24 cellular contexts compared by ENCODE assay signal in genomic region chr6:38282911-38283310, GRCh38.
DNase-seq lines count a peak whose midpoint lies in the region; ATAC-seq and TF ChIP-seq lines count a peak whose summit lies in the region.
"Had no signal": no experiment of that assay in that cellular context is flagged by ENCODE, and none has a peak within 500 bp of the region (broad histone marks: within the 10 kb centered on the region; RNA-seq: fewer than 3 reads in every experiment).

No MANE protein-coding gene starts in this region.

- H3K9me3 Mint-ChIP-seq in activated naive CD8-positive, alpha-beta T cell treated with anti-CD3 and anti-CD28 coated beads, Interleukin-2, amount 10 ng/mL, durations not matched to agents 7 days and 5 days = peaks cover 2% of the 10 kb centered on the region
- no peaks in the 10 kb centered on the region for H3K9me3 Mint-ChIP-seq in activated naive CD8-positive, alpha-beta T cell treated with anti-CD3 and anti-CD28 coated beads for 36 hours
- H3K9me3 Mint-ChIP-seq: GM23338, H9 had no signal

- no peaks in the 10 kb centered on the region for H3K27me3 Mint-ChIP-seq in activated naive CD8-positive, alpha-beta T cell treated with anti-CD3 and anti-CD28 coated beads, Interleukin-2, amount 10 ng/mL, durations not matched to agents 7 days and 5 days
- H3K27me3 Mint-ChIP-seq in activated naive CD8-positive, alpha-beta T cell treated with anti-CD3 and anti-CD28 coated beads for 36 hours = no peaks in the 10 kb centered on the region
- H3K27me3 Mint-ChIP-seq: CD4-positive, CD25-positive, alpha-beta regulatory T cell had no signal

- DNase-seq in activated naive CD8-positive, alpha-beta T cell treated with anti-CD3 and anti-CD28 coated beads, Interleukin-2, amount 10 ng/mL, durations not matched to agents 7 days and 5 days = no peak
- DNase-seq in activated naive CD8-positive, alpha-beta T cell treated with anti-CD3 and anti-CD28 coated beads for 36 hours = no peak
- peak; percentile 70 for DNase-seq in M059J (ENCODE audit: low read depth)
- DNase-seq in kidney tubule cell (ENCODE audit: low spot score) = peak; percentile 19
- no peak for DNase-seq in GDM1 (lab: John Stamatoyannopoulos, UW)
- DNase-seq in stimulated activated naive CD8-positive, alpha-beta T cell treated with anti-CD3 and anti-CD28 coated beads, Interleukin-15, Interleukin-2, amounts not matched to agents 100 U/mL and 50 U/mL, for 24 hours = no peak
- DNase-seq in heart right ventricle = no peak
- DNase-seq: 8988T; CD4-positive, CD25-positive, alpha-beta regulatory T cell; DMS153; DND-41; H9; Kasumi-1; NCI-H1105 treated with DMSO at 0.1 percent for 48 hours; NCI-H2029; NCI-H446 treated with DMSO at 0.1 percent for 48 hours; NCI-H526; NCI-H82; SHP77 had no signal

- H3K9me3 ChIP-seq in heart right ventricle = no peaks in the 10 kb centered on the region
- H3K9me3 ChIP-seq: MG63 had no signal

- H3K27ac ChIP-seq in heart right ventricle = no peak overlapping the region
- H3K27ac ChIP-seq: RWPE1 had no signal

- H3K4me3 ChIP-seq in heart right ventricle = no peak overlapping the region
- H3K4me3 ChIP-seq: GM23338, K562, MG63 had no signal

- peaks cover 7% of the 10 kb centered on the region for H3K36me3 Mint-ChIP-seq in activated naive CD8-positive, alpha-beta T cell treated with anti-CD3 and anti-CD28 coated beads, Interleukin-2, amount 10 ng/mL, durations not matched to agents 7 days and 5 days
- H3K36me3 Mint-ChIP-seq in activated naive CD8-positive, alpha-beta T cell treated with anti-CD3 and anti-CD28 coated beads for 36 hours = peaks cover 17% of the 10 kb centered on the region

- H3K4me3 Mint-ChIP-seq in activated naive CD8-positive, alpha-beta T cell treated with anti-CD3 and anti-CD28 coated beads, Interleukin-2, amount 10 ng/mL, durations not matched to agents 7 days and 5 days = no peak overlapping the region
- H3K4me3 Mint-ChIP-seq in activated naive CD8-positive, alpha-beta T cell treated with anti-CD3 and anti-CD28 coated beads for 36 hours = no peak overlapping the region
- H3K4me3 Mint-ChIP-seq: CD4-positive, CD25-positive, alpha-beta regulatory T cell; GM23338; H9 had no signal

- ATAC-seq in activated naive CD8-positive, alpha-beta T cell treated with anti-CD3 and anti-CD28 coated beads, Interleukin-2, amount 10 ng/mL, durations not matched to agents 7 days and 5 days (ENCODE audit: low read depth) = no peak
- ATAC-seq in stimulated activated naive CD8-positive, alpha-beta T cell treated with anti-CD3 and anti-CD28 coated beads, Interleukin-15, Interleukin-2, amounts not matched to agents 100 U/mL and 50 U/mL, for 24 hours = no peak
- no peak for ATAC-seq in heart right ventricle
- ATAC-seq in HG03108 (IDR thresholded peaks at IDR 0.05; ENCODE audit: unreplicated experiment) = no peak
- ATAC-seq: GM23338, K562 had no signal

- H3K4me1 ChIP-seq in heart right ventricle = peaks cover 0 to 22% (median 10%) of the 10 kb centered on the region in 9 donors

- peaks cover 0 to 7% (median 0%) of the 10 kb centered on the region in 9 donors for H3K36me3 ChIP-seq in heart right ventricle
- H3K36me3 ChIP-seq: MG63 had no signal

- no peak for TF ChIP-seq CTCF in heart right ventricle (IDR thresholded peaks at IDR 0.05)

- H3K4me1 Mint-ChIP-seq in activated naive CD8-positive, alpha-beta T cell treated with anti-CD3 and anti-CD28 coated beads, Interleukin-2, amount 10 ng/mL, durations not matched to agents 7 days and 5 days = peaks cover 10% of the 10 kb centered on the region
- H3K4me1 Mint-ChIP-seq in activated naive CD8-positive, alpha-beta T cell treated with anti-CD3 and anti-CD28 coated beads for 36 hours = peaks cover 16% of the 10 kb centered on the region

- H3K27me3 ChIP-seq in heart right ventricle = no peaks in the 10 kb centered on the region
- H3K27me3 ChIP-seq: MG63 had no signal

- 84 to 95% methylated on average over 3 of the region's 3 CpGs for WGBS in heart right ventricle, 2 donors

- intact Hi-C loops in heart right ventricle (cut with DNase I) = no loop called here

- POLR2A ChIA-PET in activated naive CD8-positive, alpha-beta T cell treated with anti-CD3 and anti-CD28 coated beads, Interleukin-2, amount 10 ng/mL, durations not matched to agents 7 days and 5 days (lab: Charles Lee) = no interaction called here

- peak overlapping the region; percentile 10 for H3K27ac Mint-ChIP-seq in activated naive CD8-positive, alpha-beta T cell treated with anti-CD3 and anti-CD28 coated beads, Interleukin-2, amount 10 ng/mL, durations not matched to agents 7 days and 5 days
- H3K27ac Mint-ChIP-seq in activated naive CD8-positive, alpha-beta T cell treated with anti-CD3 and anti-CD28 coated beads for 36 hours = no peak overlapping the region
- H3K27ac Mint-ChIP-seq: CD4-positive, CD25-positive, alpha-beta regulatory T cell; GM23338 had no signal

Comparison
In these comparisons a context has a peak if more than half of its experiments do, and no peak if none do; other contexts are left out.
1. DNase-seq: peak in M059J (single experiment) and kidney tubule cell (single experiment); none in activated naive CD8-positive, alpha-beta T cell treated with anti-CD3 and anti-CD28 coated beads, Interleukin-2, amount 10 ng/mL, durations not matched to agents 7 days and 5 days (single experiment), activated naive CD8-positive, alpha-beta T cell treated with anti-CD3 and anti-CD28 coated beads for 36 hours (single experiment), GDM1 (single experiment), stimulated activated naive CD8-positive, alpha-beta T cell treated with anti-CD3 and anti-CD28 coated beads, Interleukin-15, Interleukin-2, amounts not matched to agents 100 U/mL and 50 U/mL, for 24 hours (single experiment) and heart right ventricle (0 of 2).